Comparison of ENCODE assay signal across 26 cellular contexts in genomic region chr1:33790577-33790976, GRCh38.
"Had no signal": no experiment of that assay in that cellular context is flagged by ENCODE, and none has a peak within 500 bp of the region (broad histone marks: within the 10 kb centered on the region; RNA-seq: fewer than 3 reads in every experiment).

No MANE protein-coding gene starts in this region.

- H3K9me3 ChIP-seq: ascending aorta, body of pancreas, breast epithelium had no signal

- H3K36me3 ChIP-seq: ascending aorta, brain microvascular endothelial cell, breast epithelium had no signal

- H3K4me3 ChIP-seq: ascending aorta, body of pancreas, breast epithelium had no signal

- FAIRE-seq: colon, TTC549 had no signal

- H3K4me1 ChIP-seq: ascending aorta, body of pancreas, breast epithelium had no signal

- H3K27ac ChIP-seq: ascending aorta, body of pancreas, brain microvascular endothelial cell, breast epithelium, VCaP had no signal

- H3K27me3 ChIP-seq: ascending aorta, body of pancreas, brain microvascular endothelial cell, breast epithelium had no signal

- DNase-seq: activated B cell treated with CpG ODN at 0.5 μM for 24 hours; activated CD4-positive, alpha-beta memory T cell treated with anti-CD3 and anti-CD28 coated beads for 36 hours; activated CD4-positive, alpha-beta T cell treated with anti-CD3 and anti-CD28 coated beads for 4 hours; activated CD4-positive, alpha-beta T cell treated with anti-CD3 and anti-CD28 coated beads, Interleukin-2, amount 50 U/mL, for 1 hour; activated CD4-positive, alpha-beta T cell treated with anti-CD3 and anti-CD28 coated beads, Interleukin-2, amount 50 U/mL, for 4 hours; activated CD4-positive, CD25-positive, alpha-beta regulatory T cell treated with anti-CD3 and anti-CD28 coated beads, Interleukin-2, amount 50 U/mL, for 72 hours; activated gamma-delta T cell; activated naive CD4-positive, alpha-beta T cell treated with Interleukin-2 at 50 U/mL for 16 hours; activated naive CD8-positive, alpha-beta T cell treated with anti-CD3 and anti-CD28 coated beads, Interleukin-2, amount 10 ng/mL, durations not matched to agents 7 days and 5 days; activated naive CD8-positive, alpha-beta T cell treated with anti-CD3 and anti-CD28 coated beads, Interleukin-2, amount 50 U/mL, for 24 hours; activated T-cell treated with anti-CD3 and anti-CD28 coated beads for 4 hours; activated T-cell treated with anti-CD3 and anti-CD28 coated beads, Interleukin-2, amount 50 U/mL, for 1 hour; activated T-cell treated with anti-CD3 and anti-CD28 coated beads, Interleukin-2, amount 50 U/mL, for 4 hours; activated T-cell treated with anti-CD3 and anti-CD28 coated beads, Interleukin-2, amount 50 U/mL, for 72 hours; amygdala; anterior cingulate cortex; body of pancreas; brain microvascular endothelial cell; central memory CD4-positive, alpha-beta T cell; T-helper 2 cell; T-helper 9 cell had no signal
